ENCODE assay signal across 11 cellular contexts in genomic region chr5:139817362-139817761, GRCh38. TPM values are rescaled to one million over a fixed set of nuclear protein-coding genes. Genes with fewer than 3 reads are reported as not detected.
DNase-seq lines count a peak whose midpoint lies in the region; ATAC-seq and TF ChIP-seq lines count a peak whose summit lies in the region.
"Had no signal": no experiment of that assay in that cellular context is flagged by ENCODE, and none has a peak within 500 bp of the region (broad histone marks: within the 10 kb centered on the region; RNA-seq: fewer than 3 reads in every experiment).

No MANE protein-coding gene starts in this region.

- TF ChIP-seq CTCF in heart right ventricle (IDR thresholded peaks at IDR 0.05), result no peak
- no peak for TF ChIP-seq CTCF in chondrocyte (IDR thresholded peaks at IDR 0.05)
- TF ChIP-seq CTCF in sigmoid colon (IDR thresholded peaks at IDR 0.05), result no peak
- no peak for TF ChIP-seq CTCF in testis (IDR thresholded peaks at IDR 0.05)

- peaks cover 6% of the 10 kb centered on the region for H3K9me3 Mint-ChIP-seq in chondrocyte (ENCODE audit: low read depth)
- peaks cover 2 to 17% (median 13%) of the 10 kb centered on the region in 8 donors for H3K9me3 Mint-ChIP-seq in CD4-positive, alpha-beta memory T cell

- CTCF ChIA-PET in CD4-positive, alpha-beta memory T cell (lab: Charles Lee; ENCODE audit: partially characterized antibody), result no interaction called here

- peak; percentile 3 for DNase-seq in left cardiac atrium
- DNase-seq in heart right ventricle, result no peak
- DNase-seq in chondrocyte (ENCODE audit: low spot score), result peak; percentile 43
- DNase-seq in sigmoid colon, result peak; percentile 33
- DNase-seq in testis, result no peak
- no peak for DNase-seq in CD4-positive, alpha-beta memory T cell
- DNase-seq: HCEC 1CT, HFFc6 had no signal

- H3K27ac ChIP-seq in heart right ventricle (no peak overlapping the region), sigmoid colon (no peak overlapping the region), testis (no peak overlapping the region)
- H3K27ac ChIP-seq in CD4-positive, alpha-beta memory T cell (ENCODE audit: low read depth, low read length), result no peak overlapping the region
- H3K27ac ChIP-seq: A549 had no signal

- peaks cover 0 to 3% (median 0%) of the 10 kb centered on the region in 7 donors for H3K27me3 ChIP-seq in heart right ventricle
- no peaks in the 10 kb centered on the region for H3K27me3 ChIP-seq in sigmoid colon
- no peaks in the 10 kb centered on the region for H3K27me3 ChIP-seq in testis
- H3K27me3 ChIP-seq in CD4-positive, alpha-beta memory T cell (ENCODE audit: insufficient read depth, low read length), result no peaks in the 10 kb centered on the region

- ATAC-seq in left cardiac atrium (no peak), heart right ventricle (no peak)
- ATAC-seq: A549, GM12878 had no signal

- POLR2A ChIA-PET in CD4-positive, alpha-beta memory T cell (lab: Charles Lee; ENCODE audit: partially characterized antibody), result no interaction called here

- peaks cover 11% of the 10 kb centered on the region for H3K36me3 Mint-ChIP-seq in chondrocyte (ENCODE audit: low read depth)
- peaks cover 0 to 10% of the 10 kb centered on the region in 2 donors for H3K36me3 Mint-ChIP-seq in CD4-positive, alpha-beta memory T cell

- TF ChIP-seq POLR2A in sigmoid colon (IDR thresholded peaks at IDR 0.05) (no peak), testis (IDR thresholded peaks at IDR 0.05) (no peak)

- peaks cover 40% of the 10 kb centered on the region for H3K27me3 Mint-ChIP-seq in chondrocyte (ENCODE audit: low read depth)
- H3K27me3 Mint-ChIP-seq in CD4-positive, alpha-beta memory T cell, result peaks cover 13 to 20% of the 10 kb centered on the region in 2 donors

- H3K4me3 ChIP-seq in heart right ventricle (no peak overlapping the region), sigmoid colon (no peak overlapping the region), testis (no peak overlapping the region)
- H3K4me3 ChIP-seq in CD4-positive, alpha-beta memory T cell (ENCODE audit: low read length in 2 of 2), result no peak overlapping the region
- H3K4me3 ChIP-seq: A549, GM12878 had no signal

- WGBS in heart right ventricle, 2 donors, result 81 to 89% methylated on average over 8 of the region's 8 CpGs
- 85 to 89% methylated on average over 8 of the region's 8 CpGs for WGBS in sigmoid colon, 2 donors
- 90 to 92% methylated on average over 6 to 8 of the region's 8 CpGs for WGBS in testis, 2 donors

- H3K36me3 ChIP-seq in heart right ventricle (no peaks in the 10 kb centered on the region), sigmoid colon (no peaks in the 10 kb centered on the region), testis (ENCODE audit: low read depth, missing control alignments) (no peaks in the 10 kb centered on the region)
- H3K36me3 ChIP-seq in CD4-positive, alpha-beta memory T cell (ENCODE audit: insufficient read depth, low read length), result no peaks in the 10 kb centered on the region

- no peak for TF ChIP-seq EP300 in sigmoid colon (IDR thresholded peaks at IDR 0.05)

- no peak overlapping the region for H3K27ac Mint-ChIP-seq in chondrocyte (ENCODE audit: unreplicated experiment)
- no peak overlapping the region for H3K27ac Mint-ChIP-seq in CD4-positive, alpha-beta memory T cell
- H3K27ac Mint-ChIP-seq: HFFc6 had no signal

- peaks cover 0 to 14% (median 0%) of the 10 kb centered on the region in 11 donors for H3K9me3 ChIP-seq in heart right ventricle
- peaks cover 0 to 5% (median 0%) of the 10 kb centered on the region in 4 donors for H3K9me3 ChIP-seq in sigmoid colon
- no peaks in the 10 kb centered on the region for H3K9me3 ChIP-seq in testis
- H3K9me3 ChIP-seq in CD4-positive, alpha-beta memory T cell (ENCODE audit: control insufficient read depth in 1 of 2, low read length in 2 of 2), result no peaks in the 10 kb centered on the region

- H3K4me3 Mint-ChIP-seq in chondrocyte (ENCODE audit: unreplicated experiment), result no peak overlapping the region
- no peak overlapping the region for H3K4me3 Mint-ChIP-seq in CD4-positive, alpha-beta memory T cell
- H3K4me3 Mint-ChIP-seq: HFFc6 had no signal

- intact Hi-C loops in left cardiac atrium (cut with DNase I) (no loop called here), heart right ventricle (cut with DNase I) (no loop called here), sigmoid colon (cut with DNase I) (no loop called here), testis (cut with DNase I; ENCODE audit: low total_unique reads) (no loop called here)
- intact Hi-C loops in CD4-positive, alpha-beta memory T cell (cut with micrococcal nuclease), result no loop called here

- H3K4me1 ChIP-seq in heart right ventricle (no peaks in the 10 kb centered on the region), sigmoid colon (no peaks in the 10 kb centered on the region), testis (no peaks in the 10 kb centered on the region)
- no peaks in the 10 kb centered on the region for H3K4me1 ChIP-seq in CD4-positive, alpha-beta memory T cell (ENCODE audit: insufficient read depth, low read length)
- H3K4me1 ChIP-seq: A549 had no signal

- H3K4me1 Mint-ChIP-seq in chondrocyte (ENCODE audit: low read depth), result no peaks in the 10 kb centered on the region
- H3K4me1 Mint-ChIP-seq in CD4-positive, alpha-beta memory T cell, result no peaks in the 10 kb centered on the region

RNA-seq across cellular contexts. Expression of gene PSD2, which starts 21.8 kb away (rescaled TPM):
- under 1 TPM; 0.09 to 0.13 TPM for total RNA-seq in left cardiac atrium
- total RNA-seq in heart right ventricle, result under 1 TPM in 2 of 10 donors, not detected in 8; 0.08 to 0.09 TPM
- under 1 TPM in 1 of 2 donors, not detected in 1; 0.03 TPM for polyA plus RNA-seq in heart right ventricle
- 0.47 to 1.5 TPM (median 0.82 TPM) in 3 replicates for total RNA-seq in chondrocyte
- total RNA-seq in sigmoid colon, result under 1 TPM in 2 of 4 donors, not detected in 2; under 0.01 to 0.28 TPM
- polyA plus RNA-seq in sigmoid colon, result under 1 TPM in 1 of 3 donors, not detected in 2; 0.10 TPM
- 1 to 10 TPM; 1.9 to 2.0 TPM for total RNA-seq in testis
- 1.6 TPM for polyA plus RNA-seq in testis (ENCODE audit: insufficient read depth, low read depth, low replicate concordance)
- not detected for total RNA-seq in CD4-positive, alpha-beta memory T cell
- not detected for polyA plus RNA-seq in CD4-positive, alpha-beta memory T cell
- total RNA-seq: GM12878 had no signal
- polyA plus RNA-seq: AG04450 had no signal

Comparison
In these comparisons a context has a peak if more than half of its experiments do, and no peak if none do; other contexts are left out.
1. DNase-seq: peak in left cardiac atrium (single experiment), chondrocyte (single experiment) and sigmoid colon (single experiment); none in heart right ventricle (0 of 2), testis (single experiment) and CD4-positive, alpha-beta memory T cell (0 of 5).